Comparison of ENCODE assay signal across 13 cellular contexts in genomic region chr3:52051444-52051843, GRCh38. TPM values are rescaled to one million over a fixed set of nuclear protein-coding genes. Genes with fewer than 3 reads are reported as not detected.
DNase-seq lines count a peak whose midpoint lies in the region; ATAC-seq and TF ChIP-seq lines count a peak whose summit lies in the region.
"Had no signal": no experiment of that assay in that cellular context is flagged by ENCODE, and none has a peak within 500 bp of the region (broad histone marks: within the 10 kb centered on the region; RNA-seq: fewer than 3 reads in every experiment).

No MANE protein-coding gene starts in this region.

- DNase-seq in HFF-Myc (ENCODE audit: extremely low read depth, low read depth) (no peak), caudate nucleus (lab: John Stamatoyannopoulos, UW) (no peak), COLO668 (lab: John Stamatoyannopoulos, UW; ENCODE audit: unreplicated experiment) (no peak), type B pancreatic cell (ENCODE audit: extremely low spot score, unreplicated experiment) (no peak)
- DNase-seq: activated B cell treated with CpG ODN at 0.5 μM for 24 hours, NCI-H1105 treated with DMSO at 0.1 percent for 48 hours, NCI-H526 treated with DMSO at 0.1 percent for 48 hours, SHP77 had no signal

- no peak for TF ChIP-seq CTCF in HFF-Myc (IDR thresholded peaks at IDR 0.05; ENCODE audit: low read depth, low read length, missing control alignments)
- no peak for TF ChIP-seq CTCF in neutrophil (IDR thresholded peaks at IDR 0.05)
- TF ChIP-seq CTCF in type B pancreatic cell (conservative IDR thresholded peaks at IDR 0.05), result no peak

- H3K4me2 ChIP-seq in BLaER1, result peak overlapping the region; percentile 97

- H3K9ac ChIP-seq in BLaER1, result peak overlapping the region; percentile 92

- H3K9me3 ChIP-seq in BLaER1 (no peaks in the 10 kb centered on the region), neutrophil (no peaks in the 10 kb centered on the region)

- H3K27ac Mint-ChIP-seq in type B pancreatic cell, result no peak overlapping the region

- H3K4me1 ChIP-seq in BLaER1 (peaks cover 75% of the 10 kb centered on the region), neutrophil (ENCODE audit: control insufficient read depth in 1 of 2, insufficient read depth in 1 of 2, low read depth in 1 of 2, low read length in 1 of 2) (peaks cover 43 to 44% of the 10 kb centered on the region in 2 experiments)

- H3K4me3 ChIP-seq in BLaER1, result peak overlapping the region; percentile 95; the same call in 1 of the 2 replicates
- H3K4me3 ChIP-seq in HFF-Myc (replicated peaks; ENCODE audit: low read depth, low read length), result peak overlapping the region; percentile 99
- no peak overlapping the region for H3K4me3 ChIP-seq in neutrophil (ENCODE audit: low read depth in 1 of 2, low read length in 1 of 2)

- H3K36me3 Mint-ChIP-seq in type B pancreatic cell, result no peaks in the 10 kb centered on the region

- H3K9me3 Mint-ChIP-seq in type B pancreatic cell, result no peaks in the 10 kb centered on the region
- H3K9me3 Mint-ChIP-seq: activated B cell treated with CpG ODN at 0.5 μM for 24 hours had no signal

- no peaks in the 10 kb centered on the region for H3K27me3 ChIP-seq in BLaER1
- H3K27me3 ChIP-seq in neutrophil, result no peaks in the 10 kb centered on the region

- no peaks in the 10 kb centered on the region for H3K27me3 Mint-ChIP-seq in type B pancreatic cell
- H3K27me3 Mint-ChIP-seq: activated B cell treated with CpG ODN at 0.5 μM for 24 hours had no signal

- H3K4me3 Mint-ChIP-seq in type B pancreatic cell, result no peak overlapping the region
- H3K4me3 Mint-ChIP-seq: activated B cell treated with CpG ODN at 0.5 μM for 24 hours had no signal

- ATAC-seq in GM18870 (IDR thresholded peaks at IDR 0.05; ENCODE audit: unreplicated experiment) (no peak), esophagus mucosa (no peak)
- ATAC-seq: sciatic nerve had no signal

- peaks cover 20% of the 10 kb centered on the region for H3K4me1 Mint-ChIP-seq in type B pancreatic cell (ENCODE audit: unreplicated experiment)

- H4K20me1 ChIP-seq in BLaER1, result peaks cover 77% of the 10 kb centered on the region

- H3K36me3 ChIP-seq in BLaER1 (peaks cover 64% of the 10 kb centered on the region), neutrophil (no peaks in the 10 kb centered on the region)

- H3K27ac ChIP-seq in BLaER1 (peak overlapping the region; percentile 86), caudate nucleus (ENCODE audit: low read depth, low read length) (peak overlapping the region; percentile 96), neutrophil (peak overlapping the region; percentile 90)

RNA-seq across cellular contexts. Expression of gene DUSP7, which starts 4.9 kb away (rescaled TPM):
- total RNA-seq in type B pancreatic cell (ENCODE audit: low replicate concordance) (11.9 and 25.9 TPM in 2 replicates), esophagus mucosa (62.6 TPM)

RNA-seq across cellular contexts. Expression of gene RPL29, which starts 55.7 kb away (rescaled TPM):
- total RNA-seq in type B pancreatic cell (ENCODE audit: low replicate concordance) (1,439 and 1,690 TPM in 2 replicates), esophagus mucosa (1,513 TPM)

Comparison
In these comparisons a context has a peak if more than half of its experiments do, and no peak if none do; other contexts are left out.
1. H3K4me3 ChIP-seq: peak in BLaER1 (single experiment) and HFF-Myc (single experiment); none in neutrophil (0 of 2).
2. Peak in every context shown above with its lines, with median percentiles within 50 percentile points of each other: H3K27ac ChIP-seq.